1 cellular context compared by ENCODE assay signal in the genomic region with DNA sequence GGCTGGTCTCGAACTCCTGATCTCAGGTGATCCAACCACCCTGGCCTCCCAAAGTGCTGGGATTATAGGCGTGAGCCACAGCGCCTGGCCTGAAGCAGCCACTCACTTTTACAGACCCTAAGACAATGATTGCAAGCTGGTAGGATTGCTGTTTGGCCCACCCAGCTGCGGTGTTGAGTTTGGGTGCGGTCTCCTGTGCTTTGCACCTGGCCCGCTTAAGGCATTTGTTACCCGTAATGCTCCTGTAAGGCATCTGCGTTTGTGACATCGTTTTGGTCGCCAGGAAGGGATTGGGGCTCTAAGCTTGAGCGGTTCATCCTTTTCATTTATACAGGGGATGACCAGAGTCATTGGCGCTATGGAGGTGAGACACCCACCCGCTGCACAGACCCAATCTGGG.
TF ChIP-seq lines count a peak whose summit lies in the region.

No MANE protein-coding gene starts in this region.

TF ChIP-seq in GM23338, 12 proteins besides CTCF, POLR2A, EP300 and RAD21 (continued from another document):
- TF ChIP-seq, protein P1, sequence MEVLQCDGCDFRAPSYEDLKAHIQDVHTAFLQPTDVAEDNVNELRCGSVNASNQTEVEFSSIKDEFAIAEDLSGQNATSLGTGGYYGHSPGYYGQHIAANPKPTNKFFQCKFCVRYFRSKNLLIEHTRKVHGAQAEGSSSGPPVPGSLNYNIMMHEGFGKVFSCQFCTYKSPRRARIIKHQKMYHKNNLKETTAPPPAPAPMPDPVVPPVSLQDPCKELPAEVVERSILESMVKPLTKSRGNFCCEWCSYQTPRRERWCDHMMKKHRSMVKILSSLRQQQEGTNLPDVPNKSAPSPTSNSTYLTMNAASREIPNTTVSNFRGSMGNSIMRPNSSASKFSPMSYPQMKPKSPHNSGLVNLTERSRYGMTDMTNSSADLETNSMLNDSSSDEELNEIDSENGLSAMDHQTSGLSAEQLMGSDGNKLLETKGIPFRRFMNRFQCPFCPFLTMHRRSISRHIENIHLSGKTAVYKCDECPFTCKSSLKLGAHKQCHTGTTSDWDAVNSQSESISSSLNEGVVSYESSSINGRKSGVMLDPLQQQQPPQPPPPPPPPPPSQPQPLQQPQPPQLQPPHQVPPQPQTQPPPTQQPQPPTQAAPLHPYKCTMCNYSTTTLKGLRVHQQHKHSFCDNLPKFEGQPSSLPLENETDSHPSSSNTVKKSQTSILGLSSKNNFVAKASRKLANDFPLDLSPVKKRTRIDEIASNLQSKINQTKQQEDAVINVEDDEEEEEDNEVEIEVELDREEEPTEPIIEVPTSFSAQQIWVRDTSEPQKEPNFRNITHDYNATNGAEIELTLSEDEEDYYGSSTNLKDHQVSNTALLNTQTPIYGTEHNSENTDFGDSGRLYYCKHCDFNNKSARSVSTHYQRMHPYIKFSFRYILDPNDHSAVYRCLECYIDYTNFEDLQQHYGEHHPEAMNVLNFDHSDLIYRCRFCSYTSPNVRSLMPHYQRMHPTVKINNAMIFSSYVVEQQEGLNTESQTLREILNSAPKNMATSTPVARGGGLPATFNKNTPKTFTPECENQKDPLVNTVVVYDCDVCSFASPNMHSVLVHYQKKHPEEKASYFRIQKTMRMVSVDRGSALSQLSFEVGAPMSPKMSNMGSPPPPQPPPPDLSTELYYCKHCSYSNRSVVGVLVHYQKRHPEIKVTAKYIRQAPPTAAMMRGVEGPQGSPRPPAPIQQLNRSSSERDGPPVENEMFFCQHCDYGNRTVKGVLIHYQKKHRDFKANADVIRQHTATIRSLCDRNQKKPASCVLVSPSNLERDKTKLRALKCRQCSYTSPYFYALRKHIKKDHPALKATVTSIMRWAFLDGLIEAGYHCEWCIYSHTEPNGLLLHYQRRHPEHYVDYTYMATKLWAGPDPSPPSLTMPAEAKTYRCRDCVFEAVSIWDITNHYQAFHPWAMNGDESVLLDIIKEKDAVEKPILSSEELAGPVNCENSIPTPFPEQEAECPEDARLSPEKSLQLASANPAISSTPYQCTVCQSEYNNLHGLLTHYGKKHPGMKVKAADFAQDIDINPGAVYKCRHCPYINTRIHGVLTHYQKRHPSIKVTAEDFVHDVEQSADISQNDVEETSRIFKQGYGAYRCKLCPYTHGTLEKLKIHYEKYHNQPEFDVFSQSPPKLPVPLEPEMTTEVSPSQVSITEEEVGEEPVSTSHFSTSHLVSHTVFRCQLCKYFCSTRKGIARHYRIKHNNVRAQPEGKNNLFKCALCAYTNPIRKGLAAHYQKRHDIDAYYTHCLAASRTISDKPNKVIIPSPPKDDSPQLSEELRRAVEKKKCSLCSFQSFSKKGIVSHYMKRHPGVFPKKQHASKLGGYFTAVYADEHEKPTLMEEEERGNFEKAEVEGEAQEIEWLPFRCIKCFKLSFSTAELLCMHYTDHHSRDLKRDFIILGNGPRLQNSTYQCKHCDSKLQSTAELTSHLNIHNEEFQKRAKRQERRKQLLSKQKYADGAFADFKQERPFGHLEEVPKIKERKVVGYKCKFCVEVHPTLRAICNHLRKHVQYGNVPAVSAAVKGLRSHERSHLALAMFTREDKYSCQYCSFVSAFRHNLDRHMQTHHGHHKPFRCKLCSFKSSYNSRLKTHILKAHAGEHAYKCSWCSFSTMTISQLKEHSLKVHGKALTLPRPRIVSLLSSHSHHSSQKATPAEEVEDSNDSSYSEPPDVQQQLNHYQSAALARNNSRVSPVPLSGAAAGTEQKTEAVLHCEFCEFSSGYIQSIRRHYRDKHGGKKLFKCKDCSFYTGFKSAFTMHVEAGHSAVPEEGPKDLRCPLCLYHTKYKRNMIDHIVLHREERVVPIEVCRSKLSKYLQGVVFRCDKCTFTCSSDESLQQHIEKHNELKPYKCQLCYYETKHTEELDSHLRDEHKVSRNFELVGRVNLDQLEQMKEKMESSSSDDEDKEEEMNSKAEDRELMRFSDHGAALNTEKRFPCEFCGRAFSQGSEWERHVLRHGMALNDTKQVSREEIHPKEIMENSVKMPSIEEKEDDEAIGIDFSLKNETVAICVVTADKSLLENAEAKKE (CRISPR knock-in tag; IDR thresholded peaks at IDR 0.05) = no peak
- TF ChIP-seq POLR2AphosphoS5 (IDR thresholded peaks at IDR 0.05; ENCODE audit: low read depth) (no peak), EZH2 (IDR thresholded peaks at IDR 0.05; ENCODE audit: low read depth, unreplicated experiment) (no peak), NANOG (IDR thresholded peaks at IDR 0.05; ENCODE audit: borderline replicate concordance) (no peak), JUNB (IDR thresholded peaks at IDR 0.05; ENCODE audit: unreplicated experiment) (no peak), EZH2phosphoT487 (IDR thresholded peaks at IDR 0.05; ENCODE audit: unreplicated experiment) (no peak)
- TF ChIP-seq, protein P2, sequence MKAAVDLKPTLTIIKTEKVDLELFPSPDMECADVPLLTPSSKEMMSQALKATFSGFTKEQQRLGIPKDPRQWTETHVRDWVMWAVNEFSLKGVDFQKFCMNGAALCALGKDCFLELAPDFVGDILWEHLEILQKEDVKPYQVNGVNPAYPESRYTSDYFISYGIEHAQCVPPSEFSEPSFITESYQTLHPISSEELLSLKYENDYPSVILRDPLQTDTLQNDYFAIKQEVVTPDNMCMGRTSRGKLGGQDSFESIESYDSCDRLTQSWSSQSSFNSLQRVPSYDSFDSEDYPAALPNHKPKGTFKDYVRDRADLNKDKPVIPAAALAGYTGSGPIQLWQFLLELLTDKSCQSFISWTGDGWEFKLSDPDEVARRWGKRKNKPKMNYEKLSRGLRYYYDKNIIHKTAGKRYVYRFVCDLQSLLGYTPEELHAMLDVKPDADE (IDR thresholded peaks at IDR 0.05) = no peak
TF ChIP-seq in GM23338: peak in this region for 0.
